Comparison of ENCODE assay signal across 17 cellular contexts in genomic region chr3:48125886-48126622, GRCh38.
DNase-seq lines count a peak whose midpoint lies in the region; ATAC-seq and TF ChIP-seq lines count a peak whose summit lies in the region.
"Had no signal": no experiment of that assay in that cellular context is flagged by ENCODE, and none has a peak within 500 bp of the region (broad histone marks: within the 10 kb centered on the region; RNA-seq: fewer than 3 reads in every experiment).

No MANE protein-coding gene starts in this region.

- no peak overlapping the region for H3K4me3 Mint-ChIP-seq in memory B cell
- H3K4me3 Mint-ChIP-seq in stimulated activated memory B cell treated with anti-CD40 and anti-IgM and Interleukin-4, amounts not matched to agents 10 μg/mL and 1 μg/mL and 100 μg/mL, for 72 hours, result no peak overlapping the region
- H3K4me3 Mint-ChIP-seq: B cell; CD4-positive, CD25-positive, alpha-beta regulatory T cell; CD8-positive, alpha-beta T cell had no signal

- H3K4me1 Mint-ChIP-seq in memory B cell, result peaks cover 4% of the 10 kb centered on the region
- peaks cover 21% of the 10 kb centered on the region for H3K4me1 Mint-ChIP-seq in stimulated activated memory B cell treated with anti-CD40 and anti-IgM and Interleukin-4, amounts not matched to agents 10 μg/mL and 1 μg/mL and 100 μg/mL, for 72 hours
- H3K4me1 Mint-ChIP-seq: CD4-positive, CD25-positive, alpha-beta regulatory T cell had no signal

- H3K36me3 Mint-ChIP-seq in memory B cell, result no peaks in the 10 kb centered on the region
- no peaks in the 10 kb centered on the region for H3K36me3 Mint-ChIP-seq in stimulated activated memory B cell treated with anti-CD40 and anti-IgM and Interleukin-4, amounts not matched to agents 10 μg/mL and 1 μg/mL and 100 μg/mL, for 72 hours
- H3K36me3 Mint-ChIP-seq: CD4-positive, CD25-positive, alpha-beta regulatory T cell; CD8-positive, alpha-beta T cell had no signal

- peaks cover 1% of the 10 kb centered on the region; the same call in 1 of the 2 replicates for H3K4me1 ChIP-seq in HEK293 (ENCODE audit: control insufficient read depth, insufficient read depth, low read length)

- H3K27ac ChIP-seq in HEK293 (ENCODE audit: extremely low read depth, low read depth, low read length), result no peak overlapping the region
- H3K27ac ChIP-seq: 22Rv1, BLaER1, C4-2B had no signal

- no peaks in the 10 kb centered on the region for H3K27me3 Mint-ChIP-seq in memory B cell
- H3K27me3 Mint-ChIP-seq in stimulated activated memory B cell treated with anti-CD40 and anti-IgM and Interleukin-4, amounts not matched to agents 10 μg/mL and 1 μg/mL and 100 μg/mL, for 72 hours, result no peaks in the 10 kb centered on the region
- H3K27me3 Mint-ChIP-seq: B cell had no signal

- CTCF ChIA-PET in HEK293 (lab: Yijun Ruan, JAX), result no interaction called here

- POLR2A ChIA-PET in HEK293 (lab: Yijun Ruan, JAX), result no interaction called here

- H3K9me3 Mint-ChIP-seq in memory B cell, result no peaks in the 10 kb centered on the region
- no peaks in the 10 kb centered on the region for H3K9me3 Mint-ChIP-seq in stimulated activated memory B cell treated with anti-CD40 and anti-IgM and Interleukin-4, amounts not matched to agents 10 μg/mL and 1 μg/mL and 100 μg/mL, for 72 hours
- H3K9me3 Mint-ChIP-seq: CD4-positive, CD25-positive, alpha-beta regulatory T cell; CD8-positive, alpha-beta T cell had no signal

- no peaks in the 10 kb centered on the region for H3K9me3 ChIP-seq in HEK293 (ENCODE audit: control insufficient read depth, insufficient read depth, low read depth, low read length)
- H3K9me3 ChIP-seq: BLaER1, Caco-2, HAP-1 had no signal

- ATAC-seq in memory B cell (ENCODE audit: low read depth), result peak; percentile 59
- peak; percentile 66 for ATAC-seq in stimulated activated memory B cell treated with anti-CD40 and anti-IgM and Interleukin-4, amounts not matched to agents 10 μg/mL and 1 μg/mL and 100 μg/mL, for 72 hours
- no peak for ATAC-seq in HG03521 (IDR thresholded peaks at IDR 0.05; ENCODE audit: unreplicated experiment)
- ATAC-seq: CD8-positive, alpha-beta T cell had no signal

- DNase-seq in GM12865 (ENCODE audit: low read depth), result peak; percentile 34
- DNase-seq in memory B cell (ENCODE audit: low spot score in 2 of 2), result no peak
- DNase-seq in NCI-H82 treated with DMSO at 0.1 percent for 48 hours (lab: John Stamatoyannopoulos, UW; ENCODE audit: unreplicated experiment), result no peak
- no peak for DNase-seq in NCI-H345 treated with DMSO at 0.1 percent for 48 hours (lab: John Stamatoyannopoulos, UW; ENCODE audit: unreplicated experiment)
- DNase-seq: Caco-2; CD4-positive, CD25-positive, alpha-beta regulatory T cell; CD8-positive, alpha-beta T cell; DMS153 had no signal

- TF ChIP-seq CTCF in GM12865 (IDR thresholded peaks at IDR 0.05; ENCODE audit: insufficient read depth, low read depth, low read length, missing control alignments), result no peak
- TF ChIP-seq CTCF in HEK293 (tag by site-specific recombination; IDR thresholded peaks at IDR 0.05), result no peak

- H3K36me3 ChIP-seq in HEK293 (ENCODE audit: control insufficient read depth in 2 of 2, insufficient read depth in 1 of 2, low read length in 2 of 2), result no peaks in the 10 kb centered on the region
- H3K36me3 ChIP-seq: BLaER1, HAP-1 had no signal

- H3K27ac Mint-ChIP-seq in memory B cell, result no peak overlapping the region
- H3K27ac Mint-ChIP-seq in stimulated activated memory B cell treated with anti-CD40 and anti-IgM and Interleukin-4, amounts not matched to agents 10 μg/mL and 1 μg/mL and 100 μg/mL, for 72 hours, result peak overlapping the region; percentile 25
- H3K27ac Mint-ChIP-seq: B cell; CD4-positive, CD25-positive, alpha-beta regulatory T cell; CD8-positive, alpha-beta T cell had no signal

- H3K4me3 ChIP-seq in GM12865 (ENCODE audit: low read depth, low read length) (no peak overlapping the region), HEK293 (ENCODE audit: low read depth, low read length) (no peak overlapping the region)
- H3K4me3 ChIP-seq: BLaER1, GM23248, HAP-1 had no signal

TF ChIP-seq in HEK293, 187 proteins besides CTCF, POLR2A, EP300 and RAD21:
- TF ChIP-seq ZNF670 (tag by site-specific recombination; IDR thresholded peaks at IDR 0.05; ENCODE audit: low read depth) (no peak), KLF9 (tag by site-specific recombination; IDR thresholded peaks at IDR 0.05; ENCODE audit: low read depth) (no peak), ZNF202 (tag by site-specific recombination; IDR thresholded peaks at IDR 0.05; ENCODE audit: borderline replicate concordance) (no peak), ZNF239 (tag by site-specific recombination; IDR thresholded peaks at IDR 0.05) (no peak), ZNF677 (tag by site-specific recombination; IDR thresholded peaks at IDR 0.05) (no peak), ZNF701 (tag by site-specific recombination; IDR thresholded peaks at IDR 0.05) (no peak), ZNF449 (tag by site-specific recombination; IDR thresholded peaks at IDR 0.05) (no peak), REPIN1 (tag by site-specific recombination; IDR thresholded peaks at IDR 0.05; ENCODE audit: low read depth) (no peak), ZNF221 (tag by site-specific recombination; IDR thresholded peaks at IDR 0.05; ENCODE audit: borderline replicate concordance) (no peak), ZNF610 (tag by site-specific recombination; IDR thresholded peaks at IDR 0.05; ENCODE audit: borderline replicate concordance) (no peak), ZIC2 (tag by site-specific recombination; IDR thresholded peaks at IDR 0.05) (peak; percentile 87), GLIS1 (tag by site-specific recombination; IDR thresholded peaks at IDR 0.05) (peak; percentile 75), SETDB1 (IDR thresholded peaks at IDR 0.05; ENCODE audit: insufficient read length, low read length) (no peak)
